27 cellular contexts compared by ENCODE assay signal in the genomic region with DNA sequence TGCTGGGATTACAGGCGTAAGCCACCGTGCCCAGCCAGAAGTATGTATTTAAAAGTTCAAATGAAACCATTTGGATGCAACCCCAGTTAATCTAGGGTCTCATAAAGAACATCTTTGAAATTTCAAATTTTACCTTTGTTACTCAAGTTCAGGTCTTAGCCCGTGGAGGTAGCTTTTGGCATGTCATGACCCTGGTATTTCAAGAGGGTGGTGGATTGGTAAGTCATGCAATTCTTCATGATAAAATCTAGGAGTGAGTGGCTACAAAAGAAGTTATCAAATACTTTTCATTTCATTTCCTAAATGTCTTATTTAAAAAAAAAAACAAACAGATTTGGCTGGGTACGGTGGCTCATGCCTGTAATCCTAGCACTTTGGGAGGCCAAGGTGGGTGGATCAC.
"Had no signal": no experiment of that assay in that cellular context is flagged by ENCODE, and none has a peak within 500 bp of the region (broad histone marks: within the 10 kb centered on the region; RNA-seq: fewer than 3 reads in every experiment).

No MANE protein-coding gene starts in this region.

- H3K27ac Mint-ChIP-seq: stimulated activated effector memory CD8-positive, alpha-beta T cell treated with anti-CD3 and anti-CD28 coated beads, Interleukin-12 subunit alpha, Interleukin-12 subunit beta, amount 100 ng/mL, for 72 hours; stimulated activated naive CD8-positive, alpha-beta T cell treated with anti-CD3 and anti-CD28 coated beads, Interleukin-15, amount 100 ng/mL, for 72 hours; stimulated activated naive CD8-positive, alpha-beta T cell treated with anti-CD3 and anti-CD28 coated beads, Interleukin-15, Interleukin-2, amounts not matched to agents 100 ng/mL and 50 ng/mL, for 24 hours; type B pancreatic cell had no signal

- H3K4me1 ChIP-seq: testis, uterus had no signal

- DNase-seq: stimulated activated CD4-positive, alpha-beta T cell treated with anti-CD3 and anti-CD28 coated beads, Interleukin-2, amount 100 ng/mL, for 48 hours; stimulated activated CD4-positive, alpha-beta T cell treated with anti-CD3 and anti-CD28 coated beads, Interleukin-4, amount 100 ng/mL, for 1 hour; stimulated activated CD4-positive, alpha-beta T cell treated with anti-CD3 and anti-CD28 coated beads, Interleukin-4, amount 100 ng/mL, for 24 hours; stimulated activated CD4-positive, alpha-beta T cell treated with anti-CD3 and anti-CD28 coated beads, Interleukin-4, amount 100 ng/mL, for 4 hours; stimulated activated CD8-positive, alpha-beta memory T cell treated with anti-CD3 and anti-CD28 coated beads, Interleukin-4, amount 100 ng/mL, for 48 hours; stimulated activated naive B cell treated with anti-CD40 and anti-IgM and Interleukin-4, amounts not matched to agents 10 μg/mL and 1 μg/mL and 100 μg/mL, for 72 hours; stimulated activated naive CD4-positive, alpha-beta T cell; stimulated activated naive CD4-positive, alpha-beta T cell treated with Interleukin-2 at 50 U/mL for 16 hours; stimulated activated naive CD8-positive, alpha-beta T cell treated with anti-CD3 and anti-CD28 coated beads, Interleukin-15, amount 100 ng/mL, for 72 hours; stimulated activated naive CD8-positive, alpha-beta T cell treated with anti-CD3 and anti-CD28 coated beads, Interleukin-15, Interleukin-2, amounts not matched to agents 100 U/mL and 50 U/mL, for 24 hours; stomach; substantia nigra; testis; thyroid gland; tibial artery; transverse colon; upper lobe of left lung; upper lobe of right lung; uterus had no signal

- H3K27ac ChIP-seq: stomach, suprapubic skin, testis, thoracic aorta, thyroid gland, tibial artery, tibial nerve, transverse colon, upper lobe of left lung, upper lobe of right lung, vagina had no signal

- H3K4me3 Mint-ChIP-seq: stimulated activated effector memory CD8-positive, alpha-beta T cell treated with anti-CD3 and anti-CD28 coated beads, Interleukin-12 subunit alpha, Interleukin-12 subunit beta, amount 100 ng/mL, for 72 hours; stimulated activated memory B cell treated with anti-CD40 and anti-IgM and Interleukin-4, amounts not matched to agents 10 μg/mL and 1 μg/mL and 100 μg/mL, for 72 hours; stimulated activated naive B cell treated with anti-CD40 and anti-IgM and Interleukin-4, amounts not matched to agents 10 μg/mL and 1 μg/mL and 100 μg/mL, for 72 hours; stimulated activated naive CD8-positive, alpha-beta T cell treated with anti-CD3 and anti-CD28 coated beads, Interleukin-15, amount 100 ng/mL, for 72 hours; stimulated activated naive CD8-positive, alpha-beta T cell treated with anti-CD3 and anti-CD28 coated beads, Interleukin-15, Interleukin-2, amounts not matched to agents 100 ng/mL and 50 ng/mL, for 24 hours; type B pancreatic cell had no signal

- H3K4me3 ChIP-seq: stomach, suprapubic skin, testis, thoracic aorta, thyroid gland, tibial artery, tibial nerve, transverse colon, upper lobe of left lung, upper lobe of right lung, uterus, vagina had no signal

- H3K27me3 ChIP-seq: stomach, suprapubic skin, testis, thyroid gland, tibial artery, tibial nerve, transverse colon, upper lobe of left lung, upper lobe of right lung, uterus, vagina had no signal

- H3K9me3 Mint-ChIP-seq: stimulated activated effector memory CD8-positive, alpha-beta T cell treated with anti-CD3 and anti-CD28 coated beads, Interleukin-12 subunit alpha, Interleukin-12 subunit beta, amount 100 ng/mL, for 72 hours; stimulated activated memory B cell treated with anti-CD40 and anti-IgM and Interleukin-4, amounts not matched to agents 10 μg/mL and 1 μg/mL and 100 μg/mL, for 72 hours; stimulated activated naive B cell treated with anti-CD40 and anti-IgM and Interleukin-4, amounts not matched to agents 10 μg/mL and 1 μg/mL and 100 μg/mL, for 72 hours; stimulated activated naive CD8-positive, alpha-beta T cell treated with anti-CD3 and anti-CD28 coated beads, Interleukin-15, amount 100 ng/mL, for 72 hours; stimulated activated naive CD8-positive, alpha-beta T cell treated with anti-CD3 and anti-CD28 coated beads, Interleukin-15, Interleukin-2, amounts not matched to agents 100 ng/mL and 50 ng/mL, for 24 hours; type B pancreatic cell had no signal

- H3K27me3 Mint-ChIP-seq: stimulated activated memory B cell treated with anti-CD40 and anti-IgM and Interleukin-4, amounts not matched to agents 10 μg/mL and 1 μg/mL and 100 μg/mL, for 72 hours; stimulated activated naive B cell treated with anti-CD40 and anti-IgM and Interleukin-4, amounts not matched to agents 10 μg/mL and 1 μg/mL and 100 μg/mL, for 72 hours; stimulated activated naive CD8-positive, alpha-beta T cell treated with anti-CD3 and anti-CD28 coated beads, Interleukin-15, amount 100 ng/mL, for 72 hours; stimulated activated naive CD8-positive, alpha-beta T cell treated with anti-CD3 and anti-CD28 coated beads, Interleukin-15, Interleukin-2, amounts not matched to agents 100 ng/mL and 50 ng/mL, for 24 hours; type B pancreatic cell had no signal

- H3K9me3 ChIP-seq: stomach, suprapubic skin, testis, thoracic aorta, thyroid gland, tibial artery, tibial nerve, transverse colon, upper lobe of left lung, upper lobe of right lung, uterus, vagina had no signal

- H3K36me3 Mint-ChIP-seq: stimulated activated effector memory CD8-positive, alpha-beta T cell treated with anti-CD3 and anti-CD28 coated beads, Interleukin-12 subunit alpha, Interleukin-12 subunit beta, amount 100 ng/mL, for 72 hours; stimulated activated memory B cell treated with anti-CD40 and anti-IgM and Interleukin-4, amounts not matched to agents 10 μg/mL and 1 μg/mL and 100 μg/mL, for 72 hours; type B pancreatic cell had no signal

- H3K36me3 ChIP-seq: stomach, suprapubic skin, thoracic aorta, thyroid gland, tibial artery, tibial nerve, transverse colon, upper lobe of left lung, upper lobe of right lung, uterus, vagina had no signal
